Comparison of ENCODE assay signal across 8 cellular contexts in the genomic region with DNA sequence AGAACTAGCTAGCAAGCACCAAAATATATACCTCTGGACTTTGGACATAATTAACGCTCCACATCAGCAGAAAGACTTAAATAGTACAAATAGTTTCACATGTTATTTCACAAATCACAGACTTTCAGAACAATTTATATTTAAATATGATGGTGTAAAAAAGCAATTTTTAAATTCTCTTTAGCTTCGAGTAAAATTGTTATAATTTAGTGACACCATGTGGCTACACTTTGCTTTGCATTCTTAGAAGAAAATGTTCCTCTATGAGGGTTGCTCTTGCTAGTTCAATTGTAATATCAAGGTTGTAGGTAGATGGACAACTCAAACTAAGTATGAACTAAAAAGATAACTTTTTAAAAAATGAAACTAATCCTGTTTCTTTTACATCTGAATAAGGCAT.
A peak's percentile ranks its signal among the peaks of the same experiment; 100 is the strongest.
DNase-seq lines count a peak whose midpoint lies in the region; ATAC-seq and TF ChIP-seq lines count a peak whose summit lies in the region.

No MANE protein-coding gene starts in this region.

- H3K27ac ChIP-seq in colonic mucosa (no peak overlapping the region), gastroesophageal sphincter (no peak overlapping the region)

- peak; percentile 24 for TF ChIP-seq CTCF in colonic mucosa (IDR thresholded peaks at IDR 0.05)
- peak; percentile 62 for TF ChIP-seq CTCF in osteocyte (IDR thresholded peaks at IDR 0.05)
- TF ChIP-seq CTCF in gastroesophageal sphincter (IDR thresholded peaks at IDR 0.05), result peak in 2 of 4 experiments; percentile 16 to 40

- H3K36me3 ChIP-seq in colonic mucosa (no peaks in the 10 kb centered on the region), gastroesophageal sphincter (peaks cover 0 to 1% of the 10 kb centered on the region in 2 donors)

- H3K27me3 Mint-ChIP-seq in osteocyte (ENCODE audit: unreplicated experiment), result no peaks in the 10 kb centered on the region
- H3K27me3 Mint-ChIP-seq in activated T-cell treated with anti-CD3 and anti-CD28 coated beads, Interleukin-2, amount 50 U/mL, for 4 hours (ENCODE audit: low read depth), result no peaks in the 10 kb centered on the region

- H3K36me3 Mint-ChIP-seq in osteocyte (ENCODE audit: unreplicated experiment), result peaks cover 5% of the 10 kb centered on the region
- H3K36me3 Mint-ChIP-seq in activated T-cell treated with anti-CD3 and anti-CD28 coated beads, Interleukin-2, amount 50 U/mL, for 4 hours (ENCODE audit: insufficient read depth), result peaks cover 23% of the 10 kb centered on the region

- intact Hi-C loops in colonic mucosa (cut with DNase I), result no loop called here

- DNase-seq in NCI-H1417 (lab: John Stamatoyannopoulos, UW), result peak; percentile 2 to 57 (median 29)
- DNase-seq in NCI-H1417 treated with DMSO at 0.1 percent for 48 hours (lab: John Stamatoyannopoulos, UW), result no peak
- DNase-seq in NAMALWA (ENCODE audit: low spot score), result peak; percentile 41
- DNase-seq in colonic mucosa, result no peak
- DNase-seq in osteocyte (ENCODE audit: extremely low spot score, unreplicated experiment), result no peak
- no peak for DNase-seq in activated T-cell treated with anti-CD3 and anti-CD28 coated beads, Interleukin-2, amount 50 U/mL, for 4 hours

- H3K4me1 Mint-ChIP-seq in osteocyte (ENCODE audit: unreplicated experiment), result peaks cover 26% of the 10 kb centered on the region
- peaks cover 20% of the 10 kb centered on the region for H3K4me1 Mint-ChIP-seq in activated T-cell treated with anti-CD3 and anti-CD28 coated beads, Interleukin-2, amount 50 U/mL, for 4 hours (ENCODE audit: low read depth)

- no peak overlapping the region for H3K4me3 Mint-ChIP-seq in osteocyte (ENCODE audit: unreplicated experiment)
- no peak overlapping the region for H3K4me3 Mint-ChIP-seq in activated T-cell treated with anti-CD3 and anti-CD28 coated beads, Interleukin-2, amount 50 U/mL, for 4 hours

- no peaks in the 10 kb centered on the region for H3K27me3 ChIP-seq in colonic mucosa
- H3K27me3 ChIP-seq in gastroesophageal sphincter, result no peaks in the 10 kb centered on the region

- H3K4me3 ChIP-seq in colonic mucosa (no peak overlapping the region), gastroesophageal sphincter (no peak overlapping the region)

- no peak for ATAC-seq in gastroesophageal sphincter
- no peak for ATAC-seq in activated T-cell treated with anti-CD3 and anti-CD28 coated beads, Interleukin-2, amount 50 U/mL, for 4 hours
- ATAC-seq in HG03521 (IDR thresholded peaks at IDR 0.05; ENCODE audit: unreplicated experiment), result no peak

- TF ChIP-seq POLR2A in gastroesophageal sphincter (IDR thresholded peaks at IDR 0.05), result no peak

- H3K27ac Mint-ChIP-seq in osteocyte (ENCODE audit: unreplicated experiment), result no peak overlapping the region

- H3K9ac ChIP-seq in colonic mucosa (ENCODE audit: low read depth in 2 of 2, low read length in 2 of 2), result no peak overlapping the region

- H3K9me3 ChIP-seq in colonic mucosa (no peaks in the 10 kb centered on the region), gastroesophageal sphincter (no peaks in the 10 kb centered on the region)

- WGBS in gastroesophageal sphincter (ENCODE audit: low coverage in 1 of 2), 2 donors, result 47 to 53% methylated on average over 2 of the region's 2 CpGs

- H3K4me1 ChIP-seq in colonic mucosa (no peaks in the 10 kb centered on the region), gastroesophageal sphincter (peaks cover 0 to 9% (median 0%) of the 10 kb centered on the region in 3 donors)

- no peak for TF ChIP-seq EP300 in gastroesophageal sphincter (IDR thresholded peaks at IDR 0.05)

- H3K9me3 Mint-ChIP-seq in osteocyte (ENCODE audit: unreplicated experiment), result no peaks in the 10 kb centered on the region
- H3K9me3 Mint-ChIP-seq in activated T-cell treated with anti-CD3 and anti-CD28 coated beads, Interleukin-2, amount 50 U/mL, for 4 hours, result no peaks in the 10 kb centered on the region

Comparison
In these comparisons a context has a peak if more than half of its experiments do, and no peak if none do; other contexts are left out.
1. DNase-seq: peak in NCI-H1417 (3 of 3) and NAMALWA (single experiment); none in NCI-H1417 treated with DMSO at 0.1 percent for 48 hours (single experiment), colonic mucosa (single experiment), osteocyte (single experiment) and activated T-cell treated with anti-CD3 and anti-CD28 coated beads, Interleukin-2, amount 50 U/mL, for 4 hours (single experiment).